In genomic region chr12:125208942-125209341, GRCh38 we compare ENCODE assay signal across 1 cellular context.
TF ChIP-seq lines count a peak whose summit lies in the region.

No MANE protein-coding gene starts in this region.

TF ChIP-seq in HepG2, 621 proteins besides CTCF, POLR2A, EP300 and RAD21 (continued from another document):
- TF ChIP-seq SP2 (CRISPR knock-in tag; IDR thresholded peaks at IDR 0.05) (no peak), ZSCAN9 (CRISPR knock-in tag; IDR thresholded peaks at IDR 0.05; ENCODE audit: borderline replicate concordance) (no peak), ZNF674 (CRISPR knock-in tag; IDR thresholded peaks at IDR 0.05; ENCODE audit: low read depth) (no peak), ZNF883 (CRISPR knock-in tag; IDR thresholded peaks at IDR 0.05; ENCODE audit: not compliant biosample characterization) (no peak), ZNF687 (CRISPR knock-in tag; IDR thresholded peaks at IDR 0.05) (no peak), ZNF276 (CRISPR knock-in tag; IDR thresholded peaks at IDR 0.05; ENCODE audit: low read depth) (no peak), MAFG (CRISPR knock-in tag; IDR thresholded peaks at IDR 0.05) (no peak), ZNF431 (CRISPR knock-in tag; IDR thresholded peaks at IDR 0.05; ENCODE audit: borderline replicate concordance, low read depth) (no peak)
TF ChIP-seq in HepG2: peak in this region for 0.
